8 cellular contexts compared by ENCODE assay signal in the genomic region with DNA sequence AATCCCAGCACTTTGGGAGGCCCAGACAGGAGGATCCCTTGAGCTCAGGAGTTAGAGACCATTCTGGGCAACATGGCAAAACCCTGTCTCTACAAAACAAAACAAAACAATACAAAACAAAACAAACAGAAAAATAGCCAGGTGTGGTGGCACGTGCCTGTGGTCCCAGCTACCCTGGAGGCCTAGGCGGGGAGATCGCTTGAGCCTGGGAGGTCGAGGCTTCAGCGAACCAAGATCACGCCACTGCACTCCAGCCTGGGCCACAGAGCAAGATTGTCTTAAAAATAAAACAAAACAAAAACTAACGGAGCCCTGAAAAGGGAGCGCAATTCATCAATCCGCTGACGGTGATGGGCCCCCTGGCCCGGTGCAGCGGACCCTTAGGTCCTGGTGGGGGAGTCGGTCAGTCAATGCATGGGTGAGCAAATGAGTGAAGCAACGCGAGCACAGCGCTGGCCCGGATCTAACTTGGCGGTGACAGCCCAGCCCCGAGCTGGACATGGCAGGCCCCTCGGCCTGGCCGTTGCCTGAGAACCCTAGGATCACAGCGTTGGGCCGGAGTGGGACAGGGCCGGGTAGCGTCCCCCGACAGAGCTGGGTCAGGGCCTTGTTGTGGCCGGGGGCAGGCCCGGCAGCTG. TPM values are rescaled to one million over a fixed set of nuclear protein-coding genes. Genes with fewer than 3 reads are reported as not detected.
DNase-seq lines count a peak whose midpoint lies in the region; ATAC-seq, FAIRE-seq and TF ChIP-seq lines count a peak whose summit lies in the region.

No MANE protein-coding gene starts in this region.

- 0 out of 2 replicates have a peak, but pooled peaks have one; percentile 6 for TF ChIP-seq CTCF in AG04450 (IDR thresholded peaks at IDR 0.05; ENCODE audit: low read depth, low read length)
- TF ChIP-seq CTCF in liver (IDR thresholded peaks at IDR 0.05; ENCODE audit: low read depth, low read length, missing input control): no peak
- peak; percentile 19 for TF ChIP-seq CTCF in upper lobe of right lung (IDR thresholded peaks at IDR 0.05)

- no peak for TF ChIP-seq RAD21 in liver (IDR thresholded peaks at IDR 0.05)

- peaks cover 53% of the 10 kb centered on the region for H3K4me1 Mint-ChIP-seq in central memory CD8-positive, alpha-beta T cell

- H3K36me3 Mint-ChIP-seq in central memory CD8-positive, alpha-beta T cell (ENCODE audit: insufficient read depth): peaks cover 9% of the 10 kb centered on the region

- CTCF ChIA-PET in AG04450 (lab: Charles Lee): interaction anchor here (0.7 to 2.8 kb wide), 2 partner anchors 17 to 221 kb away, joined by 3 to 9 read pairs; no protein-coding TSS in a partner anchor

- peaks cover 0 to 5% (median 2%) of the 10 kb centered on the region in 4 donors for H3K4me1 ChIP-seq in liver (ENCODE audit: control insufficient read depth in 4 of 4, insufficient read depth in 4 of 4, low read length in 3 of 4)
- peaks cover 20% of the 10 kb centered on the region for H3K4me1 ChIP-seq in upper lobe of right lung

- no peaks in the 10 kb centered on the region for H3K9me3 Mint-ChIP-seq in central memory CD8-positive, alpha-beta T cell

- H3K9me3 ChIP-seq in AG04450 (ENCODE audit: control insufficient read depth, insufficient read depth, low read length) (peaks cover 3% of the 10 kb centered on the region; the same call in 1 of the 2 replicates), KOPT-K1 (ENCODE audit: insufficient read depth, low read length, poor library complexity, severe bottlenecking) (no peaks in the 10 kb centered on the region), liver (ENCODE audit: control insufficient read depth in 4 of 4, low read length in 3 of 4) (no peaks in the 10 kb centered on the region), upper lobe of right lung (no peaks in the 10 kb centered on the region)

- H3K4me3 Mint-ChIP-seq in central memory CD8-positive, alpha-beta T cell: peak overlapping the region; percentile 79

- H3K27ac Mint-ChIP-seq in central memory CD8-positive, alpha-beta T cell (ENCODE audit: low read depth): no peak overlapping the region

- 33% methylated on average over 28 of the region's 28 CpGs for WGBS in liver

- no peak for DNase-seq in AG04450 (ENCODE audit: low read depth, low spot score)
- no peak for DNase-seq in central memory CD8-positive, alpha-beta T cell (ENCODE audit: low spot score in 2 of 2)
- DNase-seq in upper lobe of right lung: peak; percentile 79
- DNase-seq in NCI-H187 (lab: John Stamatoyannopoulos, UW): no peak
- DNase-seq in RCC 7860 (ENCODE audit: low spot score): no peak

- ATAC-seq in GM19023 (IDR thresholded peaks at IDR 0.05; ENCODE audit: unreplicated experiment): peak; percentile 9
- no peak for ATAC-seq in central memory CD8-positive, alpha-beta T cell (replicated peaks; ENCODE audit: extremely low read depth, poor library complexity, severe bottlenecking)
- ATAC-seq in upper lobe of right lung: peak; percentile 58

- FAIRE-seq in RCC 7860 (lab: Jason Lieb, UNC): no peak

- intact Hi-C loops in upper lobe of right lung (cut with DNase I): no loop called here

- H3K4me3 ChIP-seq in AG04450 (ENCODE audit: low read depth, low read length): peak overlapping the region; percentile 64
- peak overlapping the region; percentile 67 to 76 (median 69) for H3K4me3 ChIP-seq in liver (ENCODE audit: low read depth in 1 of 3, low read length in 3 of 3)
- H3K4me3 ChIP-seq in upper lobe of right lung: peak overlapping the region; percentile 77

- POLR2A ChIA-PET in AG04450 (lab: Yijun Ruan, JAX): interaction anchor here (0.6 kb wide), 1 partner anchor 152 kb away, joined by 3 read pairs; no protein-coding TSS in a partner anchor

- H3K27ac ChIP-seq in AG04450 (ENCODE audit: low read depth, low read length) (no peak overlapping the region), KOPT-K1 (ENCODE audit: low read depth, low read length, poor library complexity, severe bottlenecking) (peak overlapping the region; percentile 75), liver (ENCODE audit: low read depth in 1 of 2, low read length in 2 of 2) (peak overlapping the region; percentile 40 to 71), upper lobe of right lung (peak overlapping the region; percentile 94)

- H3K9ac ChIP-seq in liver (ENCODE audit: low read depth in 1 of 2, low read length in 2 of 2): peak overlapping the region in 1 of 2 donors; percentile 30

- H3K36me3 ChIP-seq in KOPT-K1 (ENCODE audit: insufficient read depth, low read length) (no peaks in the 10 kb centered on the region), liver (ENCODE audit: control insufficient read depth in 4 of 4, insufficient read depth in 3 of 4, low read depth in 1 of 4, low read length in 3 of 4) (no peaks in the 10 kb centered on the region), upper lobe of right lung (no peaks in the 10 kb centered on the region)

- H3K27me3 Mint-ChIP-seq in central memory CD8-positive, alpha-beta T cell: peaks cover 43% of the 10 kb centered on the region

- H3K27me3 ChIP-seq in AG04450 (ENCODE audit: control insufficient read depth, insufficient read depth, low read length) (no peaks in the 10 kb centered on the region), liver (ENCODE audit: control insufficient read depth in 4 of 4, insufficient read depth in 4 of 4, low read length in 3 of 4) (no peaks in the 10 kb centered on the region), upper lobe of right lung (no peaks in the 10 kb centered on the region)

TF ChIP-seq in liver, 16 proteins besides CTCF, POLR2A, EP300 and RAD21:
- TF ChIP-seq GABPA (IDR thresholded peaks at IDR 0.05 in 1 of 2, conservative IDR thresholded peaks at IDR 0.05 in 1 of 2): no peak
- TF ChIP-seq, protein P1, sequence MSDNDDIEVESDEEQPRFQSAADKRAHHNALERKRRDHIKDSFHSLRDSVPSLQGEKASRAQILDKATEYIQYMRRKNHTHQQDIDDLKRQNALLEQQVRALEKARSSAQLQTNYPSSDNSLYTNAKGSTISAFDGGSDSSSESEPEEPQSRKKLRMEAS (IDR thresholded peaks at IDR 0.05): no peak
- TF ChIP-seq RXRA (IDR thresholded peaks at IDR 0.05): no peak

RNA-seq across cellular contexts. Expression of a gene that starts 52.4 kb away (rescaled TPM):
- polyA plus RNA-seq in AG04450 (2011; rRNA removed): 1.7 and 2.1 TPM in 2 replicates
- polyA minus RNA-seq in AG04450 (2011; rRNA and poly(A)+ RNA removed): 1.7 and 2.3 TPM in 2 replicates
- total RNA-seq in liver: 10 to 100 TPM in 1 of 2 donors, under 1 TPM in 1; 0.33 to 15.1 TPM
- polyA plus RNA-seq in liver: under 1 TPM; 0.40 to 0.43 TPM
- total RNA-seq in upper lobe of right lung: 1.5 TPM
